In genomic region chr5:150624334-150625163, GRCh38 we compare ENCODE assay signal across 8 cellular contexts. TPM values are rescaled to one million over a fixed set of nuclear protein-coding genes. Genes with fewer than 3 reads are reported as not detected.
DNase-seq lines count a peak whose midpoint lies in the region; ATAC-seq and TF ChIP-seq lines count a peak whose summit lies in the region.

No MANE protein-coding gene starts in this region.

- H3K27me3 Mint-ChIP-seq in glutamatergic neuron (ENCODE audit: unreplicated experiment) (peaks cover 4% of the 10 kb centered on the region), progenitor cell of endocrine pancreas (peaks cover 51% of the 10 kb centered on the region)

- ATAC-seq in Right ventricle myocardium inferior: peak; percentile 34

- H3K4me3 Mint-ChIP-seq in glutamatergic neuron (ENCODE audit: unreplicated experiment) (peak overlapping the region; percentile 86), progenitor cell of endocrine pancreas (ENCODE audit: low read depth) (peak overlapping the region; percentile 70)

- H3K9me3 Mint-ChIP-seq in glutamatergic neuron (ENCODE audit: unreplicated experiment) (peaks cover 14% of the 10 kb centered on the region), progenitor cell of endocrine pancreas (ENCODE audit: low read depth) (no peaks in the 10 kb centered on the region)

- H3K27ac Mint-ChIP-seq in glutamatergic neuron (ENCODE audit: unreplicated experiment): peak overlapping the region; percentile 24
- peak overlapping the region; percentile 35 for H3K27ac Mint-ChIP-seq in progenitor cell of endocrine pancreas

- intact Hi-C loops in Right ventricle myocardium inferior (cut with DNase I): no loop called here
- intact Hi-C loops in cardiac septum (cut with DNase I): no loop called here

- no peak for TF ChIP-seq CTCF in LNCaP clone FGC (IDR thresholded peaks at IDR 0.05; ENCODE audit: control insufficient read depth, extremely low read depth, insufficient read depth)
- no peak for TF ChIP-seq CTCF in glutamatergic neuron (IDR thresholded peaks at IDR 0.05; ENCODE audit: partially characterized antibody, unreplicated experiment)
- peak; percentile 21 for TF ChIP-seq CTCF in progenitor cell of endocrine pancreas (IDR thresholded peaks at IDR 0.05; ENCODE audit: unreplicated experiment)

- H3K4me1 Mint-ChIP-seq in glutamatergic neuron (ENCODE audit: low read depth, unreplicated experiment) (peaks cover 29% of the 10 kb centered on the region), progenitor cell of endocrine pancreas (ENCODE audit: low read depth) (peaks cover 3% of the 10 kb centered on the region)

- H3K36me3 Mint-ChIP-seq in glutamatergic neuron (ENCODE audit: unreplicated experiment) (no peaks in the 10 kb centered on the region), progenitor cell of endocrine pancreas (ENCODE audit: insufficient read depth) (no peaks in the 10 kb centered on the region)

- DNase-seq in Right ventricle myocardium inferior (ENCODE audit: missing footprints) (peak; percentile 65), cardiac septum (ENCODE audit: low spot score) (no peak), LNCaP clone FGC (ENCODE audit: low read depth) (no peak), glutamatergic neuron (peak; percentile 61), progenitor cell of endocrine pancreas (ENCODE audit: low spot score, unreplicated experiment) (peak; percentile 32), superior temporal gyrus (ENCODE audit: extremely low spot score) (no peak), NCI-H1092 treated with DMSO at 0.1 percent for 48 hours (lab: John Stamatoyannopoulos, UW) (no peak)
- peak; percentile 64 for DNase-seq in activated effector memory CD4-positive, alpha-beta T cell treated with anti-CD3 and anti-CD28 coated beads, Interleukin-2, amount 50 U/mL, for 16 hours

- H3K4me3 ChIP-seq in LNCaP clone FGC (ENCODE audit: low read depth, low read length): peak overlapping the region; percentile 50

RNA-seq across cellular contexts. Expression of gene SYNPO, which starts 15.9 kb away (rescaled TPM):
- total RNA-seq in Right ventricle myocardium inferior (587 TPM), cardiac septum (829 TPM), glutamatergic neuron (ENCODE audit: unreplicated experiment) (16.1 TPM), progenitor cell of endocrine pancreas (1.4 and 1.5 TPM in 2 replicates)

RNA-seq across cellular contexts. Expression of gene MYOZ3, which starts 36.5 kb away (rescaled TPM):
- total RNA-seq in Right ventricle myocardium inferior: 5.5 TPM
- 10.0 TPM for total RNA-seq in cardiac septum
- 0.64 TPM for total RNA-seq in glutamatergic neuron (ENCODE audit: unreplicated experiment)
- total RNA-seq in progenitor cell of endocrine pancreas: 2.9 and 3.1 TPM in 2 replicates

Comparison
In these comparisons a context has a peak if more than half of its experiments do, and no peak if none do; other contexts are left out.
1. DNase-seq: peak in Right ventricle myocardium inferior (single experiment), activated effector memory CD4-positive, alpha-beta T cell treated with anti-CD3 and anti-CD28 coated beads, Interleukin-2, amount 50 U/mL, for 16 hours (single experiment), glutamatergic neuron (single experiment) and progenitor cell of endocrine pancreas (single experiment); none in cardiac septum (single experiment), LNCaP clone FGC (single experiment), superior temporal gyrus (single experiment) and NCI-H1092 treated with DMSO at 0.1 percent for 48 hours (single experiment).
2. RNA of gene SYNPO, which starts 15.9 kb away (total RNA-seq): 829 TPM in cardiac septum (single experiment) and 587 TPM in Right ventricle myocardium inferior (single experiment); 16.1 TPM in glutamatergic neuron (single experiment) and 1.4 to 1.5 TPM in progenitor cell of endocrine pancreas; every median in the first group is over 10 times any median in the second.